Comparison of ENCODE assay signal across 10 cellular contexts in genomic region chr17:68909066-68909465, GRCh38. TPM values are rescaled to one million over a fixed set of nuclear protein-coding genes. Genes with fewer than 3 reads are reported as not detected.
DNase-seq lines count a peak whose midpoint lies in the region; ATAC-seq, FAIRE-seq and TF ChIP-seq lines count a peak whose summit lies in the region.
"Had no signal": no experiment of that assay in that cellular context is flagged by ENCODE, and none has a peak within 500 bp of the region (broad histone marks: within the 10 kb centered on the region; RNA-seq: fewer than 3 reads in every experiment).

No MANE protein-coding gene starts in this region.

- H3K27me3 ChIP-seq in ACC112 (ENCODE audit: insufficient read depth, low read length) (no peaks in the 10 kb centered on the region), fibroblast of lung (ENCODE audit: control insufficient read depth, insufficient read depth, low read length) (no peaks in the 10 kb centered on the region), pancreas (no peaks in the 10 kb centered on the region)

- H3K27ac Mint-ChIP-seq in activated naive CD4-positive, alpha-beta T cell treated with anti-CD3 and anti-CD28 coated beads for 36 hours: no peak overlapping the region

- H3K4me1 ChIP-seq in ACC112 (ENCODE audit: control insufficient read depth, insufficient read depth, low read length, unreplicated experiment) (peaks cover 28% of the 10 kb centered on the region), fibroblast of lung (ENCODE audit: control insufficient read depth, extremely low read depth, insufficient read depth, low read length) (peaks cover 17% of the 10 kb centered on the region), pancreas (no peaks in the 10 kb centered on the region)

- ATAC-seq in GM21529 (IDR thresholded peaks at IDR 0.05; ENCODE audit: unreplicated experiment) (peak; percentile 50), pancreas (peak in 3 of 4 donors; percentile 47 to 85 (median 72)), HG02938 (IDR thresholded peaks at IDR 0.05; ENCODE audit: unreplicated experiment) (no peak)

- H3K4me3 Mint-ChIP-seq in activated naive CD4-positive, alpha-beta T cell treated with anti-CD3 and anti-CD28 coated beads for 36 hours: no peak overlapping the region

- peaks cover 2% of the 10 kb centered on the region for H3K27me3 Mint-ChIP-seq in activated naive CD4-positive, alpha-beta T cell treated with anti-CD3 and anti-CD28 coated beads for 36 hours (ENCODE audit: low read depth)

- H3K9me3 ChIP-seq in fibroblast of lung (ENCODE audit: control insufficient read depth, insufficient read depth, low read depth, low read length): no peaks in the 10 kb centered on the region
- H3K9me3 ChIP-seq in pancreas: no peaks in the 10 kb centered on the region
- H3K9me3 ChIP-seq: Caco-2 had no signal

- H3K4me2 ChIP-seq in fibroblast of lung (ENCODE audit: extremely low read depth, insufficient read depth, low read length): peak overlapping the region; percentile 80

- H3K9ac ChIP-seq in fibroblast of lung (ENCODE audit: insufficient read depth, low read length): no peak overlapping the region

- DNase-seq in RPMI8226: peak; percentile 40
- DNase-seq in fibroblast of lung (ENCODE audit: low read depth in 2 of 2): peak; percentile 92 to 96
- DNase-seq in pancreas: peak in 1 of 6 donors; percentile 20
- DNase-seq in activated naive CD4-positive, alpha-beta T cell treated with anti-CD3 and anti-CD28 coated beads for 36 hours: no peak
- no peak for DNase-seq in NCI-H1436 (lab: John Stamatoyannopoulos, UW)

- WGBS in pancreas, 2 donors: 83 to 85% methylated on average over 1 of the region's 1 CpG

- no peaks in the 10 kb centered on the region for H3K9me3 Mint-ChIP-seq in activated naive CD4-positive, alpha-beta T cell treated with anti-CD3 and anti-CD28 coated beads for 36 hours

- peak overlapping the region; percentile 42 for H3K4me3 ChIP-seq in ACC112 (ENCODE audit: low read depth, low read length)
- H3K4me3 ChIP-seq in fibroblast of lung (replicated peaks in 1 of 4; ENCODE audit: control extremely low read depth in 1 of 4, insufficient read depth in 1 of 4, low read depth in 3 of 4, low read length in 4 of 4): no peak overlapping the region
- H3K4me3 ChIP-seq in pancreas: no peak overlapping the region

- H2AFZ ChIP-seq in ACC112 (ENCODE audit: low read length, unreplicated experiment) (peak overlapping the region; percentile 68), fibroblast of lung (ENCODE audit: low read length) (peak overlapping the region; percentile 65)

- H3K4me1 Mint-ChIP-seq in activated naive CD4-positive, alpha-beta T cell treated with anti-CD3 and anti-CD28 coated beads for 36 hours (ENCODE audit: low read depth): no peaks in the 10 kb centered on the region

- no peaks in the 10 kb centered on the region for H4K20me1 ChIP-seq in fibroblast of lung (ENCODE audit: control insufficient read depth, extremely low read depth, insufficient read depth, low read length)

- H3K27ac ChIP-seq in ACC112 (ENCODE audit: low read depth, low read length) (peak overlapping the region; percentile 88), fibroblast of lung (ENCODE audit: insufficient read depth, low read length) (peak overlapping the region; percentile 43), pancreas (peak overlapping the region in 1 of 4 donors; percentile 14)

- CTCF ChIA-PET in activated naive CD4-positive, alpha-beta T cell treated with anti-CD3 and anti-CD28 coated beads for 36 hours (lab: Charles Lee): no interaction called here

- intact Hi-C loops in pancreas (cut with DNase I): no loop called here
- intact Hi-C loops in activated naive CD4-positive, alpha-beta T cell treated with anti-CD3 and anti-CD28 coated beads for 36 hours (cut with micrococcal nuclease): no loop called here

- no peaks in the 10 kb centered on the region for H3K79me2 ChIP-seq in ACC112 (ENCODE audit: control insufficient read depth, insufficient read depth, low read length, unreplicated experiment)
- no peaks in the 10 kb centered on the region for H3K79me2 ChIP-seq in fibroblast of lung (ENCODE audit: control insufficient read depth, insufficient read depth, low read length)

- H3K36me3 ChIP-seq in ACC112 (ENCODE audit: insufficient read depth, low read length) (0 out of 2 replicates have a peak, but pooled peaks cover 4% of the 10 kb centered on the region), fibroblast of lung (ENCODE audit: control insufficient read depth, insufficient read depth, low read length) (no peaks in the 10 kb centered on the region), pancreas (no peaks in the 10 kb centered on the region)

- FAIRE-seq in pancreas (lab: Jason Lieb, UNC): peak; percentile 49

- H3K36me3 Mint-ChIP-seq in activated naive CD4-positive, alpha-beta T cell treated with anti-CD3 and anti-CD28 coated beads for 36 hours (ENCODE audit: low read depth): no peaks in the 10 kb centered on the region

- TF ChIP-seq CTCF in fibroblast of lung (conservative IDR thresholded peaks at IDR 0.05 in 1 of 2, IDR thresholded peaks at IDR 0.05 in 1 of 2; ENCODE audit: low read depth in 1 of 2, low read length in 2 of 2) (no peak), pancreas (IDR thresholded peaks at IDR 0.05) (no peak)

RNA-seq across cellular contexts. Expression of gene ABCA8, which starts 46.1 kb away (rescaled TPM):
- total RNA-seq in fibroblast of lung (42.6 and 47.2 TPM in 2 replicates), pancreas (1 to 10 TPM in 5 of 6 donors, under 1 TPM in 1; 0.88 to 9.8 (median 4.3) TPM)
- polyA plus RNA-seq in fibroblast of lung (6.4 and 9.5 TPM in 2 replicates), pancreas (1 to 10 TPM; 1.5 to 1.6 TPM)
- polyA plus RNA-seq in fibroblast of lung (2012): 4.7 and 7.2 TPM in 2 replicates
- polyA minus RNA-seq in fibroblast of lung (ENCODE audit: low replicate concordance): 1.6 and 4.8 TPM in 2 replicates
- not detected for total RNA-seq in activated naive CD4-positive, alpha-beta T cell treated with anti-CD3 and anti-CD28 coated beads for 36 hours
- total RNA-seq: activated CD8-positive, alpha-beta memory T cell treated with anti-CD3 and anti-CD28 coated beads for 36 hours had no signal

Comparison
In these comparisons a context has a peak if more than half of its experiments do, and no peak if none do; other contexts are left out.
1. DNase-seq: peak in RPMI8226 (single experiment) and fibroblast of lung (2 of 2); none in activated naive CD4-positive, alpha-beta T cell treated with anti-CD3 and anti-CD28 coated beads for 36 hours (single experiment) and NCI-H1436 (single experiment).